ENCODE assay signal across 22 cellular contexts in genomic region chr10:86653379-86653778, GRCh38. TPM values are rescaled to one million over a fixed set of nuclear protein-coding genes. Genes with fewer than 3 reads are reported as not detected.
"Had no signal": no experiment of that assay in that cellular context is flagged by ENCODE, and none has a peak within 500 bp of the region (broad histone marks: within the 10 kb centered on the region; RNA-seq: fewer than 3 reads in every experiment).

No MANE protein-coding gene starts in this region.

- DNase-seq: effector memory CD4-positive, alpha-beta T cell; hippocampal formation; left ventricle myocardium inferior; mesendoderm; naive B cell; occipital lobe; small intestine; stimulated activated CD4-positive, alpha-beta T cell treated with anti-CD3 and anti-CD28 coated beads, Interleukin-12 subunit alpha, Interleukin-12 subunit beta, amount 100 ng/mL, for 4 hours; stimulated activated naive CD4-positive, alpha-beta T cell treated with Interleukin-2 at 50 U/mL for 16 hours; thyroid gland; uterus had no signal

- H3K4me1 Mint-ChIP-seq: naive B cell had no signal

- H3K9me3 ChIP-seq: heart left ventricle, left ventricle myocardium inferior, prostate gland, thyroid gland, upper lobe of left lung, uterus had no signal

- H3K4me3 Mint-ChIP-seq: naive B cell, nephron had no signal

- H3K4me3 ChIP-seq: heart left ventricle, left ventricle myocardium inferior, prostate gland, thyroid gland, upper lobe of left lung, uterus had no signal

- H3K27ac ChIP-seq: heart left ventricle, left ventricle myocardium inferior, parathyroid adenoma, prostate gland, thyroid gland, upper lobe of left lung, uterus had no signal

- H3K36me3 Mint-ChIP-seq: naive B cell had no signal

- H3K36me3 ChIP-seq: heart left ventricle, left ventricle myocardium inferior, prostate gland, thyroid gland, upper lobe of left lung, uterus had no signal

- H3K27me3 ChIP-seq: heart left ventricle, thyroid gland, upper lobe of left lung, uterus had no signal

- H3K9me3 Mint-ChIP-seq: naive B cell, nephron had no signal

- H3K27ac Mint-ChIP-seq: naive B cell, nephron had no signal

RNA-seq across cellular contexts. Expression of gene OPN4, which starts 1.0 kb away (rescaled TPM):
- total RNA-seq: esophagus mucosa, fibroblast of lung, frontal cortex, glomerular endothelial cell, lung microvascular endothelial cell, occipital lobe, prostate gland, renal cortical epithelial cell, upper lobe of left lung, uterus had no signal

RNA-seq across cellular contexts. Expression of gene LDB3, which starts 14.9 kb away (rescaled TPM):
- total RNA-seq: glomerular endothelial cell, lung microvascular endothelial cell had no signal
